Comparison of ENCODE assay signal across 8 cellular contexts in genomic region chr4:33060873-33061542, GRCh38.
DNase-seq lines count a peak whose midpoint lies in the region; ATAC-seq, FAIRE-seq and TF ChIP-seq lines count a peak whose summit lies in the region.

No MANE protein-coding gene starts in this region.

- FAIRE-seq in RCC 7860 (lab: Jason Lieb, UNC): no peak

- no peaks in the 10 kb centered on the region for H3K27me3 ChIP-seq in fibroblast of lung (ENCODE audit: control insufficient read depth, insufficient read depth, low read length)

- H3K27ac ChIP-seq in fibroblast of lung (ENCODE audit: insufficient read depth, low read length): no peak overlapping the region

- H3K4me1 ChIP-seq in fibroblast of lung (ENCODE audit: control insufficient read depth, extremely low read depth, insufficient read depth, low read length): no peaks in the 10 kb centered on the region

- peak; percentile 38 to 98 for TF ChIP-seq CTCF in fibroblast of lung (conservative IDR thresholded peaks at IDR 0.05 in 1 of 2, IDR thresholded peaks at IDR 0.05 in 1 of 2; ENCODE audit: low read depth in 1 of 2, low read length in 2 of 2)
- peak; percentile 85 for TF ChIP-seq CTCF in osteocyte (IDR thresholded peaks at IDR 0.05)

- H3K4me2 ChIP-seq in fibroblast of lung (ENCODE audit: extremely low read depth, insufficient read depth, low read length): no peak overlapping the region

- H3K9ac ChIP-seq in fibroblast of lung (ENCODE audit: insufficient read depth, low read length): no peak overlapping the region

- no peaks in the 10 kb centered on the region for H3K27me3 Mint-ChIP-seq in osteocyte (ENCODE audit: unreplicated experiment)

- ATAC-seq in GM18505 (IDR thresholded peaks at IDR 0.05; ENCODE audit: unreplicated experiment): peak; percentile 69

- no peaks in the 10 kb centered on the region for H3K36me3 ChIP-seq in fibroblast of lung (ENCODE audit: control insufficient read depth, insufficient read depth, low read length)

- H3K4me1 Mint-ChIP-seq in osteocyte (ENCODE audit: unreplicated experiment): peaks cover 28% of the 10 kb centered on the region

- peak; percentile 65 for DNase-seq in ACHN
- DNase-seq in HPDE6-E6E7 (ENCODE audit: extremely low spot score): peak; percentile 19
- peak; percentile 31 for DNase-seq in RCC 7860 (ENCODE audit: low spot score)
- peak; percentile 39 to 67 for DNase-seq in fibroblast of lung (ENCODE audit: low read depth in 2 of 2)
- peak; percentile 85 for DNase-seq in osteocyte (ENCODE audit: extremely low spot score, unreplicated experiment)
- no peak for DNase-seq in central memory CD4-positive, alpha-beta T cell
- no peak for DNase-seq in NCI-H1048 (lab: John Stamatoyannopoulos, UW)

- TF ChIP-seq POLR2A in GM18505 (IDR thresholded peaks at IDR 0.05; ENCODE audit: borderline replicate concordance, extremely low read depth, insufficient read depth, insufficient read length): no peak

- no peak overlapping the region for H3K27ac Mint-ChIP-seq in osteocyte (ENCODE audit: unreplicated experiment)

- no peaks in the 10 kb centered on the region for H3K79me2 ChIP-seq in fibroblast of lung (ENCODE audit: control insufficient read depth, insufficient read depth, low read length)

- H3K36me3 Mint-ChIP-seq in osteocyte (ENCODE audit: unreplicated experiment): no peaks in the 10 kb centered on the region

- no peaks in the 10 kb centered on the region for H3K9me3 ChIP-seq in fibroblast of lung (ENCODE audit: control insufficient read depth, insufficient read depth, low read depth, low read length)

- H3K9me3 Mint-ChIP-seq in osteocyte (ENCODE audit: unreplicated experiment): peaks cover 4% of the 10 kb centered on the region

- no peaks in the 10 kb centered on the region for H4K20me1 ChIP-seq in fibroblast of lung (ENCODE audit: control insufficient read depth, extremely low read depth, insufficient read depth, low read length)

- no peak overlapping the region for H3K4me3 ChIP-seq in fibroblast of lung (replicated peaks in 1 of 4; ENCODE audit: control extremely low read depth in 1 of 4, insufficient read depth in 1 of 4, low read depth in 3 of 4, low read length in 4 of 4)

- no peak overlapping the region for H3K4me3 Mint-ChIP-seq in osteocyte (ENCODE audit: unreplicated experiment)

- H2AFZ ChIP-seq in fibroblast of lung (ENCODE audit: low read length): no peak overlapping the region

- in situ Hi-C loops in ACHN (cut with HindIII; ENCODE audit: low pct_ligation_motif_present, low pct_unique_long_range_greater_than_20kb, low sequenced_read_pairs): no loop called here

Comparison
In these comparisons a context has a peak if more than half of its experiments do, and no peak if none do; other contexts are left out.
1. DNase-seq: peak in ACHN (single experiment), HPDE6-E6E7 (single experiment), RCC 7860 (single experiment), fibroblast of lung (2 of 2) and osteocyte (single experiment); none in central memory CD4-positive, alpha-beta T cell (single experiment) and NCI-H1048 (single experiment).